In genomic region chr18:39406941-39407340, GRCh38 we compare ENCODE assay signal across 20 cellular contexts.
DNase-seq lines count a peak whose midpoint lies in the region; TF ChIP-seq lines count a peak whose summit lies in the region.
"Had no signal": no experiment of that assay in that cellular context is flagged by ENCODE, and none has a peak within 500 bp of the region (broad histone marks: within the 10 kb centered on the region; RNA-seq: fewer than 3 reads in every experiment).

No MANE protein-coding gene starts in this region.

- H3K27me3 ChIP-seq in liver (ENCODE audit: control insufficient read depth in 4 of 4, insufficient read depth in 4 of 4, low read length in 3 of 4) (no peaks in the 10 kb centered on the region), breast epithelium (no peaks in the 10 kb centered on the region)
- H3K27me3 ChIP-seq: SJSA1 had no signal

- intact Hi-C loops in breast epithelium (cut with DNase I; ENCODE audit: low total_unique reads): no loop called here

- H3K27ac ChIP-seq in liver (ENCODE audit: low read depth in 1 of 2, low read length in 2 of 2): no peak overlapping the region
- no peak overlapping the region for H3K27ac ChIP-seq in breast epithelium
- H3K27ac ChIP-seq: SJSA1 had no signal

- 38% methylated on average over 3 of the region's 3 CpGs for WGBS in liver

- no peak for TF ChIP-seq CTCF in LNCaP clone FGC (IDR thresholded peaks at IDR 0.05; ENCODE audit: control insufficient read depth, extremely low read depth, insufficient read depth)
- TF ChIP-seq CTCF in liver (IDR thresholded peaks at IDR 0.05; ENCODE audit: low read depth, low read length, missing input control): no peak
- no peak for TF ChIP-seq CTCF in breast epithelium (IDR thresholded peaks at IDR 0.05)
- no peak for TF ChIP-seq CTCF in GM10248 (IDR thresholded peaks at IDR 0.05; ENCODE audit: control extremely low read depth, extremely low read depth, low read depth, missing control alignments)

- no peaks in the 10 kb centered on the region for H3K36me3 ChIP-seq in liver (ENCODE audit: control insufficient read depth in 4 of 4, insufficient read depth in 3 of 4, low read depth in 1 of 4, low read length in 3 of 4)
- H3K36me3 ChIP-seq in breast epithelium: no peaks in the 10 kb centered on the region
- H3K36me3 ChIP-seq: SJSA1 had no signal

- POLR2A ChIA-PET in GM10248 (lab: Yijun Ruan, JAX): no interaction called here

- H3K4me3 ChIP-seq in LNCaP clone FGC (ENCODE audit: low read depth, low read length) (no peak overlapping the region), liver (ENCODE audit: low read depth in 1 of 3, low read length in 3 of 3) (no peak overlapping the region), breast epithelium (no peak overlapping the region)
- H3K4me3 ChIP-seq: SJSA1 had no signal

- TF ChIP-seq RAD21 in liver (IDR thresholded peaks at IDR 0.05): peak in 1 of 2 donors; percentile 45

- peaks cover 0 to 6% (median 4%) of the 10 kb centered on the region in 4 donors for H3K4me1 ChIP-seq in liver (ENCODE audit: control insufficient read depth in 4 of 4, insufficient read depth in 4 of 4, low read length in 3 of 4)
- no peaks in the 10 kb centered on the region for H3K4me1 ChIP-seq in breast epithelium
- H3K4me1 ChIP-seq: SJSA1 had no signal

- no peak overlapping the region for H3K9ac ChIP-seq in liver (ENCODE audit: low read depth in 1 of 2, low read length in 2 of 2)

- CTCF ChIA-PET in GM10248 (lab: Yijun Ruan, JAX): no interaction called here

- no peak for TF ChIP-seq POLR2A in breast epithelium (IDR thresholded peaks at IDR 0.05)

- peak; percentile 60 for DNase-seq in COLO668 (lab: John Stamatoyannopoulos, UW; ENCODE audit: unreplicated experiment)
- peak; percentile 81 for DNase-seq in LNCaP clone FGC (ENCODE audit: low read depth)
- peak; percentile 53 for DNase-seq in NCI-H69 (lab: John Stamatoyannopoulos, UW)
- no peak for DNase-seq in dedifferentiated amniotic fluid mesenchymal stem cell (ENCODE audit: extremely low spot score)
- no peak for DNase-seq in breast epithelium (ENCODE audit: low spot score in 2 of 2)
- DNase-seq in GM10248 (ENCODE audit: extremely low spot score): no peak
- DNase-seq: CD4-positive, CD25-positive, alpha-beta regulatory T cell; COR-L47; GOT3; HCEC 1CT; MV-4-11; NCI-H1417 treated with DMSO at 0.1 percent for 48 hours; NCI-H2081; NCI-H2171; NCI-H345; NCI-H526; OCI-M1; T-helper 1 cell had no signal

- H3K9me3 ChIP-seq in liver (ENCODE audit: control insufficient read depth in 4 of 4, low read length in 3 of 4) (no peaks in the 10 kb centered on the region), breast epithelium (no peaks in the 10 kb centered on the region)

TF ChIP-seq in liver, 16 proteins besides CTCF, POLR2A, EP300 and RAD21:
- TF ChIP-seq GABPA (IDR thresholded peaks at IDR 0.05 in 1 of 2, conservative IDR thresholded peaks at IDR 0.05 in 1 of 2): peak in 1 of 2 donors; percentile 12
- peak; percentile 29 to 62 for TF ChIP-seq HNF4A (conservative IDR thresholded peaks at IDR 0.05)
- TF ChIP-seq FOXA1 (IDR thresholded peaks at IDR 0.05): peak; percentile 21
- no peak for TF ChIP-seq EGR1 (IDR thresholded peaks at IDR 0.05; ENCODE audit: low read depth in 2 of 2)
- peak in 1 of 2 donors; percentile 56 for TF ChIP-seq JUND (IDR thresholded peaks at IDR 0.05)
- TF ChIP-seq ATF3 (IDR thresholded peaks at IDR 0.05): no peak
- TF ChIP-seq FOXA2 (IDR thresholded peaks at IDR 0.05): peak; percentile 86
- peak; percentile 25 for TF ChIP-seq YY1 (IDR thresholded peaks at IDR 0.05)
- peak in 1 of 2 donors; percentile 57 for TF ChIP-seq RXRA (IDR thresholded peaks at IDR 0.05)

Comparison
In these comparisons a context has a peak if more than half of its experiments do, and no peak if none do; other contexts are left out.
1. DNase-seq: peak in COLO668 (single experiment), LNCaP clone FGC (single experiment) and NCI-H69 (single experiment); none in dedifferentiated amniotic fluid mesenchymal stem cell (single experiment), breast epithelium (0 of 2) and GM10248 (single experiment).